8 cellular contexts compared by ENCODE assay signal in the genomic region with DNA sequence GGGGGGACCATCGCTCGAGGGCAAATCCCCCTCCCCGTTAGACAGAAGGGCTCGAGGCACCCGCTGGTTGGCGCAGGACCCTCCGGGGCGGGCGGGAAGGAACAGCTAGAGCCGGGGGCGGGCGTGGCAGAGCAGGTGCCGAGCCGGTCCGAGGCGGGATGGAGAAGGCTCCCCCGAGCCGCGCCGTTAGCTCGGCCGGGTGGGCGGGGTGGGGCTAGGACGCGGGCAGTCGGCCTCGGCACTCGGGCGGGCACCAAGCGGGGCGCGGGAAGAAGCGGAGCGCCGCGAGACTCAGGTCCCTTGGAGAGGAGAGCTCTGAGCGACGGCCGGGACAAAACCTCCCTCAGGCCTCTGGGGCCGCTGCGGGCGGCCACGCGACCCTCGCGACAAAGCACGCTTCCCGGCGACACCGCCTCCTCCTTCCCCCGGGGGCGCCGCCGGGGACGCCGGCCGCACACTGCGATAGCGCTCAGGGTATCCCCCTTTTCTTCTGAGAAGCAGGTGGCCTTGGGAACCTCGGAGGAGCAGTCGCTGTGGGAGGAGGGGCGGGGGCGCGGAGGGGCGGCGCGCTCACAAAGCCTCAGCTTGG.
DNase-seq lines count a peak whose midpoint lies in the region; ATAC-seq and FAIRE-seq lines count a peak whose summit lies in the region.

No MANE protein-coding gene starts in this region.

- H3K9me3 Mint-ChIP-seq in memory B cell, result no peaks in the 10 kb centered on the region

- no peak for FAIRE-seq in HTR-8/SVneo (lab: Jason Lieb, UNC)

- peaks cover 12% of the 10 kb centered on the region for H3K27me3 Mint-ChIP-seq in memory B cell

- H3K36me3 Mint-ChIP-seq in memory B cell, result no peaks in the 10 kb centered on the region

- no peaks in the 10 kb centered on the region for H3K4me1 Mint-ChIP-seq in memory B cell

- peak overlapping the region; percentile 30 for H3K4me3 Mint-ChIP-seq in memory B cell

- H3K27ac Mint-ChIP-seq in memory B cell, result no peak overlapping the region

- ATAC-seq in memory B cell (ENCODE audit: low read depth), result peak; percentile 33

- DNase-seq in NCI-H748 (lab: John Stamatoyannopoulos, UW; ENCODE audit: unreplicated experiment) (peak; percentile 78), NCI-H748 treated with DMSO at 0.1 percent for 48 hours (lab: John Stamatoyannopoulos, UW) (no peak), HuH-7 (ENCODE audit: low spot score) (peak; percentile 12), caudate nucleus (lab: John Stamatoyannopoulos, UW) (peak in 2 of 61 donors; percentile 8 to 30), memory B cell (ENCODE audit: low spot score in 2 of 2) (no peak), HTR-8/SVneo (ENCODE audit: insufficient read length, low spot score) (no peak), NCI-H187 (lab: John Stamatoyannopoulos, UW) (no peak), activated gamma-delta T cell treated with Interleukin-2 at 50 U/mL for 16 hours (no peak)

- peak overlapping the region; percentile 24 for H3K27ac ChIP-seq in caudate nucleus (ENCODE audit: low read depth, low read length)

Comparison
In these comparisons a context has a peak if more than half of its experiments do, and no peak if none do; other contexts are left out.
1. DNase-seq: peak in NCI-H748 (single experiment) and HuH-7 (single experiment); none in NCI-H748 treated with DMSO at 0.1 percent for 48 hours (single experiment), memory B cell (0 of 2), HTR-8/SVneo (single experiment), NCI-H187 (0 of 2) and activated gamma-delta T cell treated with Interleukin-2 at 50 U/mL for 16 hours (single experiment).